2 cellular contexts compared by ENCODE assay signal in the genomic region with DNA sequence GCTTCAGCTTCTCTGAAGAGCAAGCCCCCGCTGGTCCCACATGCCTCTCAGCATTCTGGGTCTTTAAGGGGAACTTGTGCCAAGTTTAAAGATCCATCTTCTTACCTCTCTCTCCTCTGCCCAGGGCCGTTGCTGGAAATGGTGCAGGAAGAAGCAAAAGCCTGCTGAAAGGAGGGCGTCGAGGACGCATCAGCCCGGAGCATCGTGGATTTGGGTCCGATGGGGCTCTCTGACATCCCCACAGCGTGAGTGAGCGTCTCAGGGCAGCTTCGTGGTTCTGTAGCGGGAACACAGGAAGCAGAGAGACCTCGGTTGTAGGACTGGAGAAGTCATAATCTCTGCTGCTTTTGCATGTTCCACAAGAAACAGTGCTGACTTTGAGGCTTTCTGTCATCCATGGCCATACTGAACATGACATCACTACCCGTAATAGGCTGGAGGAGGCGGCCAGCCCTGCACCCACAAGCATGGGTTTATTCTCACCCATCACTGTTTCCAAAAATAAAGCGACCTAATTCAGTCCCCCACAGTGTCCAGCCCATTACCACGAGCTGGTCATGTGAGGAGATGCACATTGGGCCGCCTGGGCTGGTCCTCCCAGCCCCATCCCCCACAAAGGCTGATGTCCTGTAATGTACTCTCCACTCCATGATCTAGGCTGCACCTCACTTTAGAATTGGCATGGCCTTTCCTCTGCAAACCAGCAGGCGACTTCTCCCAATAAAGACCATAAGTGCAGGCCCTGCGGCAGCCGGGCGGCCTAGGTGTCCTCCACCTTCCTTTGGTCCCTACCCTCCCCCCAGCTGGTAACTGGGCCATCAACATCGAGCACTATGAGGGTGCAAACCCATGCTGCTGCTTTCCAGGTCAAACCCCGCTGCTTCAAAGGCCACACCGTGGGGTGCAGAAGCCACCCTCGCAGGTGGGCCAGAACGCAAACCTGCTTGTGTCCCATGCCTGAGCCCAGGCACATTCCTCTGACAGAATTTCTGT.
TF ChIP-seq lines count a peak whose summit lies in the region.

No MANE protein-coding gene starts in this region.

TF ChIP-seq in IMR-90, 13 proteins besides CTCF, POLR2A, EP300 and RAD21:
- TF ChIP-seq RFX5 (IDR thresholded peaks at IDR 0.05; ENCODE audit: low read depth, low read length) (no peak), MXI1 (IDR thresholded peaks at IDR 0.05; ENCODE audit: borderline replicate concordance, low read depth, low read length) (no peak), CEBPB (IDR thresholded peaks at IDR 0.05; ENCODE audit: low read depth, low read length) (no peak)
- TF ChIP-seq, protein P1, sequence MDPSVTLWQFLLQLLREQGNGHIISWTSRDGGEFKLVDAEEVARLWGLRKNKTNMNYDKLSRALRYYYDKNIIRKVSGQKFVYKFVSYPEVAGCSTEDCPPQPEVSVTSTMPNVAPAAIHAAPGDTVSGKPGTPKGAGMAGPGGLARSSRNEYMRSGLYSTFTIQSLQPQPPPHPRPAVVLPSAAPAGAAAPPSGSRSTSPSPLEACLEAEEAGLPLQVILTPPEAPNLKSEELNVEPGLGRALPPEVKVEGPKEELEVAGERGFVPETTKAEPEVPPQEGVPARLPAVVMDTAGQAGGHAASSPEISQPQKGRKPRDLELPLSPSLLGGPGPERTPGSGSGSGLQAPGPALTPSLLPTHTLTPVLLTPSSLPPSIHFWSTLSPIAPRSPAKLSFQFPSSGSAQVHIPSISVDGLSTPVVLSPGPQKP (IDR thresholded peaks at IDR 0.05; ENCODE audit: borderline replicate concordance, low read depth, low read length) = no peak
- TF ChIP-seq, protein P2, sequence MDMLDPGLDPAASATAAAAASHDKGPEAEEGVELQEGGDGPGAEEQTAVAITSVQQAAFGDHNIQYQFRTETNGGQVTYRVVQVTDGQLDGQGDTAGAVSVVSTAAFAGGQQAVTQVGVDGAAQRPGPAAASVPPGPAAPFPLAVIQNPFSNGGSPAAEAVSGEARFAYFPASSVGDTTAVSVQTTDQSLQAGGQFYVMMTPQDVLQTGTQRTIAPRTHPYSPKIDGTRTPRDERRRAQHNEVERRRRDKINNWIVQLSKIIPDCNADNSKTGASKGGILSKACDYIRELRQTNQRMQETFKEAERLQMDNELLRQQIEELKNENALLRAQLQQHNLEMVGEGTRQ (IDR thresholded peaks at IDR 0.05; ENCODE audit: low read depth, low read length) = no peak

TF ChIP-seq in SK-N-SH, 30 proteins besides CTCF, POLR2A, EP300 and RAD21:
- TF ChIP-seq NRF1 (IDR thresholded peaks at IDR 0.05; ENCODE audit: low read depth, low read length) (no peak), FOXJ3 (CRISPR knock-in tag; IDR thresholded peaks at IDR 0.05) (no peak), RXRA (IDR thresholded peaks at IDR 0.05; ENCODE audit: borderline replicate concordance, low read depth) (no peak), FOSL2 (IDR thresholded peaks at IDR 0.05; ENCODE audit: borderline replicate concordance, low read depth) (no peak), ELF1 (IDR thresholded peaks at IDR 0.05) (no peak), TAF1 (IDR thresholded peaks at IDR 0.05; ENCODE audit: borderline replicate concordance, low read depth, low read length) (no peak), TCF12 (IDR thresholded peaks at IDR 0.05) (no peak), TEAD4 (IDR thresholded peaks at IDR 0.05; ENCODE audit: borderline replicate concordance, insufficient read depth) (no peak), NFIC (IDR thresholded peaks at IDR 0.05; ENCODE audit: borderline replicate concordance) (no peak), SIN3A (IDR thresholded peaks at IDR 0.05; ENCODE audit: borderline replicate concordance, low read depth, low read length) (no peak), JUND (IDR thresholded peaks at IDR 0.05) (no peak)
- TF ChIP-seq, protein P2 (IDR thresholded peaks at IDR 0.05; ENCODE audit: borderline replicate concordance, low read depth, low read length) = no peak
- TF ChIP-seq, protein P3, sequence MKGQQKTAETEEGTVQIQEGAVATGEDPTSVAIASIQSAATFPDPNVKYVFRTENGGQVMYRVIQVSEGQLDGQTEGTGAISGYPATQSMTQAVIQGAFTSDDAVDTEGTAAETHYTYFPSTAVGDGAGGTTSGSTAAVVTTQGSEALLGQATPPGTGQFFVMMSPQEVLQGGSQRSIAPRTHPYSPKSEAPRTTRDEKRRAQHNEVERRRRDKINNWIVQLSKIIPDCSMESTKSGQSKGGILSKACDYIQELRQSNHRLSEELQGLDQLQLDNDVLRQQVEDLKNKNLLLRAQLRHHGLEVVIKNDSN (IDR thresholded peaks at IDR 0.05; ENCODE audit: borderline replicate concordance, low read depth) = no peak
